In genomic region chr2:14530506-14530905, GRCh38 we compare ENCODE assay signal across 16 cellular contexts.
A peak's percentile ranks its signal among the peaks of the same experiment; 100 is the strongest.
DNase-seq lines count a peak whose midpoint lies in the region; ATAC-seq and TF ChIP-seq lines count a peak whose summit lies in the region.
"Had no signal": no experiment of that assay in that cellular context is flagged by ENCODE, and none has a peak within 500 bp of the region (broad histone marks: within the 10 kb centered on the region; RNA-seq: fewer than 3 reads in every experiment).

No MANE protein-coding gene starts in this region.

- peaks cover 12% of the 10 kb centered on the region for H3K4me1 ChIP-seq in mammary epithelial cell (ENCODE audit: insufficient read depth, low read length)

- intact Hi-C loops in mammary epithelial cell (cut with micrococcal nuclease) = no loop called here
- intact Hi-C loops in MCF 10A (cut with micrococcal nuclease) = no loop called here

- DNase-seq in mammary epithelial cell = peak; percentile 33
- no peak for DNase-seq in MCF 10A (ENCODE audit: unreplicated experiment)
- DNase-seq in LHCN-M2 (ENCODE audit: low read depth) = peak; percentile 41
- DNase-seq in choroid plexus epithelial cell (ENCODE audit: low read depth) = peak; percentile 9
- peak; percentile 53 for DNase-seq in iris pigment epithelial cell (ENCODE audit: low read depth)
- no peak for DNase-seq in HuH-7 (ENCODE audit: low spot score)
- no peak for DNase-seq in activated naive CD8-positive, alpha-beta T cell treated with anti-CD3 and anti-CD28 coated beads, Interleukin-2, amount 50 U/mL, for 24 hours
- DNase-seq: 8988T, AML-193, GDM1, Kasumi-1, NCI-H1417 treated with DMSO at 0.1 percent for 48 hours, NCI-H2029, NCI-H524 had no signal

- H3K4me3 Mint-ChIP-seq in MCF 10A (ENCODE audit: unreplicated experiment) = no peak overlapping the region
- H3K4me3 Mint-ChIP-seq in activated naive CD8-positive, alpha-beta T cell treated with anti-CD3 and anti-CD28 coated beads, Interleukin-2, amount 50 U/mL, for 24 hours = no peak overlapping the region
- H3K4me3 Mint-ChIP-seq: GM23338 had no signal

- no peak overlapping the region for H3K4me3 ChIP-seq in mammary epithelial cell (replicated peaks in 1 of 3; ENCODE audit: insufficient read depth in 1 of 3, low read depth in 2 of 3, low read length in 3 of 3)
- no peak overlapping the region for H3K4me3 ChIP-seq in choroid plexus epithelial cell (ENCODE audit: low read depth, low read length)
- H3K4me3 ChIP-seq: GM23338 had no signal

- no peaks in the 10 kb centered on the region for H3K27me3 ChIP-seq in mammary epithelial cell (ENCODE audit: insufficient read depth, low read length)

- H4K20me1 ChIP-seq in mammary epithelial cell (ENCODE audit: insufficient read depth, low read length) = no peaks in the 10 kb centered on the region

- no peaks in the 10 kb centered on the region for H3K36me3 ChIP-seq in mammary epithelial cell (ENCODE audit: insufficient read depth, low read length)

- ATAC-seq in HG02938 (IDR thresholded peaks at IDR 0.05; ENCODE audit: unreplicated experiment) = no peak
- ATAC-seq in activated naive CD8-positive, alpha-beta T cell treated with anti-CD3 and anti-CD28 coated beads, Interleukin-2, amount 50 U/mL, for 24 hours = no peak
- ATAC-seq: GM23338 had no signal

- dilution Hi-C loops in mammary epithelial cell (cut with HindIII; ENCODE audit: low sequenced_read_pairs) = no loop called here

- CTCF ChIA-PET in mammary epithelial cell (lab: Charles Lee; ENCODE audit: low non-redundant PET) (no interaction called here), MCF 10A (lab: Yijun Ruan, JAX) (no interaction called here)

- POLR2A ChIA-PET in MCF 10A (lab: Yijun Ruan, JAX) = no interaction called here

- H3K9me3 ChIP-seq in mammary epithelial cell (replicated peaks; ENCODE audit: insufficient read depth, low read length) = no peaks in the 10 kb centered on the region

- WGBS in mammary epithelial cell (ENCODE audit: low coverage, missing lambda C conversion rate) = 61% methylated on average over 3 of the region's 3 CpGs

- no peak overlapping the region for H3K9ac ChIP-seq in mammary epithelial cell (ENCODE audit: insufficient read depth, low read length)

- H3K27ac Mint-ChIP-seq in MCF 10A (ENCODE audit: low read depth, unreplicated experiment) = no peak overlapping the region
- no peak overlapping the region for H3K27ac Mint-ChIP-seq in activated naive CD8-positive, alpha-beta T cell treated with anti-CD3 and anti-CD28 coated beads, Interleukin-2, amount 50 U/mL, for 24 hours
- H3K27ac Mint-ChIP-seq: GM23338 had no signal

- no peaks in the 10 kb centered on the region for H3K79me2 ChIP-seq in mammary epithelial cell (ENCODE audit: insufficient read depth, low read length)

- H3K27ac ChIP-seq in mammary epithelial cell (ENCODE audit: insufficient read depth, low read depth, low read length) = no peak overlapping the region

- H3K27me3 Mint-ChIP-seq in MCF 10A (ENCODE audit: insufficient read depth, unreplicated experiment) = no peaks in the 10 kb centered on the region
- H3K27me3 Mint-ChIP-seq in activated naive CD8-positive, alpha-beta T cell treated with anti-CD3 and anti-CD28 coated beads, Interleukin-2, amount 50 U/mL, for 24 hours = no peaks in the 10 kb centered on the region

- no peaks in the 10 kb centered on the region for H3K9me3 Mint-ChIP-seq in MCF 10A (ENCODE audit: unreplicated experiment)
- H3K9me3 Mint-ChIP-seq in activated naive CD8-positive, alpha-beta T cell treated with anti-CD3 and anti-CD28 coated beads, Interleukin-2, amount 50 U/mL, for 24 hours = no peaks in the 10 kb centered on the region
- H3K9me3 Mint-ChIP-seq: GM23338 had no signal

- BruUV-seq in mammary epithelial cell (replicated peaks; lab: Mats Ljungman, UMichigan) (no TSS peak), MCF 10A (replicated peaks; lab: Mats Ljungman, UMichigan) (no TSS peak)

- H3K36me3 Mint-ChIP-seq in MCF 10A (ENCODE audit: insufficient read depth, unreplicated experiment) = no peaks in the 10 kb centered on the region
- H3K36me3 Mint-ChIP-seq in activated naive CD8-positive, alpha-beta T cell treated with anti-CD3 and anti-CD28 coated beads, Interleukin-2, amount 50 U/mL, for 24 hours (ENCODE audit: low read depth) = no peaks in the 10 kb centered on the region

- H2AFZ ChIP-seq in mammary epithelial cell (ENCODE audit: low read depth, low read length) = no peak overlapping the region
- H2AFZ ChIP-seq: GM23338 had no signal

- H3K4me2 ChIP-seq in mammary epithelial cell (ENCODE audit: insufficient read depth, low read depth, low read length) = no peak overlapping the region
- H3K4me2 ChIP-seq: GM23338 had no signal

- TF ChIP-seq CTCF in mammary epithelial cell (conservative IDR thresholded peaks at IDR 0.05 in 1 of 2, IDR thresholded peaks at IDR 0.05 in 1 of 2; ENCODE audit: extremely low read depth in 1 of 2, insufficient read depth in 1 of 2, low read depth in 1 of 2, low read length in 2 of 2) (no peak), MCF 10A (IDR thresholded peaks at IDR 0.05; ENCODE audit: unreplicated experiment) (no peak), choroid plexus epithelial cell (conservative IDR thresholded peaks at IDR 0.05; ENCODE audit: low read depth, low read length) (no peak)

- H3K4me1 Mint-ChIP-seq in MCF 10A (ENCODE audit: insufficient read depth, unreplicated experiment) = peaks cover 8% of the 10 kb centered on the region
- no peaks in the 10 kb centered on the region for H3K4me1 Mint-ChIP-seq in activated naive CD8-positive, alpha-beta T cell treated with anti-CD3 and anti-CD28 coated beads, Interleukin-2, amount 50 U/mL, for 24 hours
- H3K4me1 Mint-ChIP-seq: GM23338 had no signal

- in situ Hi-C loops in mammary epithelial cell (cut with MboI; ENCODE audit: low sequenced_read_pairs in 2 of 2) = no loop called here

Comparison
In these comparisons a context has a peak if more than half of its experiments do, and no peak if none do; other contexts are left out.
1. DNase-seq: peak in mammary epithelial cell (single experiment), LHCN-M2 (single experiment), choroid plexus epithelial cell (single experiment) and iris pigment epithelial cell (single experiment); none in MCF 10A (single experiment), HuH-7 (single experiment) and activated naive CD8-positive, alpha-beta T cell treated with anti-CD3 and anti-CD28 coated beads, Interleukin-2, amount 50 U/mL, for 24 hours (single experiment).